ENCODE assay signal across 20 cellular contexts in the genomic region with DNA sequence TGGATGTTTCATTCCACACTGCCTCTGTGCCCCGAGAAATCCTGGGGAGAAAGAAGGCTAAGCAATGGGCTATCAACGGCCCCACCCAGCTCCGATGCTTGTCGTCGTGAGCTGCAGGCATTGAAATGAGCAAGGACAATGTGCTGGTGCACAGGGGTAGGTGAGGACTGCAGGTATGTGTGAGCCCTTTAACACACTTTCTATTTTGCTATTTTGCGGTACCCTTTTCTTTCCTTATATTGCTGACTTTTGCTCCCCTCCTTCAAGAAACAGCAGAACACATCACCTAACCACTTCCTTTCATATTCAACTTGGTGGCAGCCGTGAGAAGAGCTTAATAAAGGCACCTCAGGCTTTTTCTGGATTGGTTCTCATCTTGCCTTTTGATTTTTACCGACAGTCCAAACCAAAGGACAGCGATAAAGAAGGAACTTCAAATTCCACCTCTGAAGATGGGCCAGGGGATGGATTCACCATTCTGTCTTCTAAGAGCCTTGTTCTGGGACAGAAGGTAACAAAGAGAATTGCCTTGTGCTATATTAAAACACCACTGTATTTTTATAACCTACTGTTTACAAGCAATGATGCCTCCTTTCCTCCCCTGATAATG. TPM values are rescaled to one million over a fixed set of nuclear protein-coding genes. Genes with fewer than 3 reads are reported as not detected.
A peak's percentile ranks its signal among the peaks of the same experiment; 100 is the strongest.
DNase-seq lines count a peak whose midpoint lies in the region; ATAC-seq, FAIRE-seq and TF ChIP-seq lines count a peak whose summit lies in the region.
"Had no signal": no experiment of that assay in that cellular context is flagged by ENCODE, and none has a peak within 500 bp of the region (broad histone marks: within the 10 kb centered on the region; RNA-seq: fewer than 3 reads in every experiment).

No MANE protein-coding gene starts in this region.

- intact Hi-C loops in sigmoid colon (cut with DNase I), result no loop called here
- intact Hi-C loops in vagina (cut with DNase I), result no loop called here

- no peak for TF ChIP-seq EP300 in sigmoid colon (IDR thresholded peaks at IDR 0.05)

- WGBS in small intestine, 3 donors, result 71 to 87% (median 81%) methylated on average over 9 of the region's 9 CpGs
- 76 to 91% methylated on average over 9 of the region's 9 CpGs for WGBS in sigmoid colon, 2 donors

- H3K36me3 ChIP-seq in small intestine (ENCODE audit: control insufficient read depth in 2 of 2, insufficient read depth in 2 of 2, low read length in 2 of 2), result peaks cover 2 to 3% of the 10 kb centered on the region in 2 donors
- peaks cover 0 to 77% (median 15%) of the 10 kb centered on the region in 4 donors for H3K36me3 ChIP-seq in sigmoid colon
- H3K36me3 ChIP-seq in vagina, result peaks cover 0 to 28% of the 10 kb centered on the region in 2 donors
- H3K36me3 ChIP-seq: MG63, uterus had no signal

- DNase-seq in activated T-cell treated with anti-CD3 and anti-CD28 coated beads for 24 hours (ENCODE audit: low read depth) (peak; percentile 7), T-helper 17 cell (no peak), small intestine (peak; percentile 48), sigmoid colon (no peak), vagina (ENCODE audit: extremely low spot score in 2 of 2) (no peak)
- no peak for DNase-seq in activated T-cell treated with anti-CD3 and anti-CD28 coated beads, Interleukin-2, amount 50 U/mL, for 1 hour
- peak; percentile 14 for DNase-seq in activated naive CD8-positive, alpha-beta T cell treated with anti-CD3 and anti-CD28 coated beads for 36 hours
- DNase-seq: brain microvascular endothelial cell, dorsolateral prefrontal cortex, MG63, NCI-H1930, NCI-H510A, nucleus accumbens, uterus had no signal

- H3K27me3 ChIP-seq in small intestine (ENCODE audit: control insufficient read depth in 2 of 2, insufficient read depth in 2 of 2, low read length in 2 of 2) (no peaks in the 10 kb centered on the region), sigmoid colon (no peaks in the 10 kb centered on the region), vagina (no peaks in the 10 kb centered on the region)
- H3K27me3 ChIP-seq: brain microvascular endothelial cell, dorsolateral prefrontal cortex, MG63, uterus had no signal

- TF ChIP-seq CTCF in sigmoid colon (IDR thresholded peaks at IDR 0.05), result no peak
- TF ChIP-seq CTCF in vagina (IDR thresholded peaks at IDR 0.05), result no peak

- H3K36me3 Mint-ChIP-seq in T-helper 17 cell (ENCODE audit: low read depth), result peaks cover 5% of the 10 kb centered on the region
- H3K36me3 Mint-ChIP-seq in activated naive CD8-positive, alpha-beta T cell treated with anti-CD3 and anti-CD28 coated beads for 36 hours, result peaks cover 6% of the 10 kb centered on the region

- peaks cover 34% of the 10 kb centered on the region for H3K4me1 Mint-ChIP-seq in T-helper 17 cell
- H3K4me1 Mint-ChIP-seq in activated naive CD8-positive, alpha-beta T cell treated with anti-CD3 and anti-CD28 coated beads for 36 hours, result peaks cover 42% of the 10 kb centered on the region
- H3K4me1 Mint-ChIP-seq: memory B cell had no signal

- no peaks in the 10 kb centered on the region for H3K9me3 ChIP-seq in T-helper 17 cell (ENCODE audit: control insufficient read depth, low read length, poor library complexity, severe bottlenecking)
- H3K9me3 ChIP-seq in small intestine (ENCODE audit: control insufficient read depth, low read depth), result no peaks in the 10 kb centered on the region
- H3K9me3 ChIP-seq in sigmoid colon, result no peaks in the 10 kb centered on the region
- no peaks in the 10 kb centered on the region for H3K9me3 ChIP-seq in vagina
- H3K9me3 ChIP-seq: MG63, uterus had no signal

- H3K9me3 Mint-ChIP-seq in activated naive CD8-positive, alpha-beta T cell treated with anti-CD3 and anti-CD28 coated beads for 36 hours, result no peaks in the 10 kb centered on the region
- H3K9me3 Mint-ChIP-seq: memory B cell had no signal

- H3K27me3 Mint-ChIP-seq in T-helper 17 cell, result no peaks in the 10 kb centered on the region
- no peaks in the 10 kb centered on the region for H3K27me3 Mint-ChIP-seq in activated naive CD8-positive, alpha-beta T cell treated with anti-CD3 and anti-CD28 coated beads for 36 hours

- peak overlapping the region; percentile 97 for H3K27ac Mint-ChIP-seq in T-helper 17 cell
- peak overlapping the region; percentile 96 for H3K27ac Mint-ChIP-seq in activated naive CD8-positive, alpha-beta T cell treated with anti-CD3 and anti-CD28 coated beads for 36 hours
- H3K27ac Mint-ChIP-seq: memory B cell had no signal

- ATAC-seq in T-helper 17 cell (peak; percentile 74), GM21526 (IDR thresholded peaks at IDR 0.05; ENCODE audit: low FRiP score, unreplicated experiment) (no peak)
- ATAC-seq: sciatic nerve had no signal

- H3K4me3 ChIP-seq in small intestine (ENCODE audit: low read depth in 1 of 2, low read length in 2 of 2) (no peak overlapping the region), sigmoid colon (no peak overlapping the region), vagina (no peak overlapping the region)
- H3K4me3 ChIP-seq: dorsolateral prefrontal cortex, MG63, uterus had no signal

- no peak for FAIRE-seq in small intestine (lab: Jason Lieb, UNC)
- FAIRE-seq: GM12892, HTR-8/SVneo, keratinocyte had no signal

- TF ChIP-seq POLR2A in sigmoid colon (IDR thresholded peaks at IDR 0.05) (no peak), vagina (IDR thresholded peaks at IDR 0.05) (no peak)

- no peaks in the 10 kb centered on the region for H3K4me1 ChIP-seq in small intestine (ENCODE audit: control insufficient read depth in 2 of 2, insufficient read depth in 1 of 2, low read depth in 1 of 2, low read length in 1 of 2)
- no peaks in the 10 kb centered on the region for H3K4me1 ChIP-seq in sigmoid colon
- H3K4me1 ChIP-seq in vagina, result no peaks in the 10 kb centered on the region
- H3K4me1 ChIP-seq: uterus had no signal

- peak overlapping the region; percentile 92 for H3K4me3 Mint-ChIP-seq in T-helper 17 cell
- H3K4me3 Mint-ChIP-seq in activated naive CD8-positive, alpha-beta T cell treated with anti-CD3 and anti-CD28 coated beads for 36 hours, result peak overlapping the region; percentile 85
- H3K4me3 Mint-ChIP-seq: memory B cell had no signal

- H3K27ac ChIP-seq in small intestine (ENCODE audit: low read depth in 1 of 2, low read length in 1 of 2) (peak overlapping the region in 1 of 2 donors; percentile 1), sigmoid colon (no peak overlapping the region), vagina (no peak overlapping the region)
- H3K27ac ChIP-seq: brain microvascular endothelial cell, dorsolateral prefrontal cortex, uterus had no signal

RNA-seq across cellular contexts. Expression of a gene that starts 39.2 kb away (rescaled TPM):
- total RNA-seq in T-helper 17 cell, result 1 to 10 TPM; 2.1 to 3.0 TPM
- total RNA-seq in activated naive CD8-positive, alpha-beta T cell treated with anti-CD3 and anti-CD28 coated beads for 36 hours, result 10 to 100 TPM in 1 of 2 experiments, 1 to 10 TPM in 1; 9.6 to 10.4 TPM
- 10 to 100 TPM; 12.7 to 15.7 (median 14.4) TPM for polyA plus RNA-seq in small intestine
- 10 to 100 TPM; 10.2 to 11.7 (median 10.8) TPM for total RNA-seq in sigmoid colon
- 10 to 100 TPM; 14.4 to 26.8 (median 26.4) TPM for polyA plus RNA-seq in sigmoid colon
- 10.6 TPM for total RNA-seq in vagina

RNA-seq across cellular contexts. Expression of a gene that starts 40.8 kb away (rescaled TPM):
- total RNA-seq in T-helper 17 cell (1 to 10 TPM; 2.7 to 4.9 TPM), sigmoid colon (10 to 100 TPM in 3 of 4 donors, 1 to 10 TPM in 1; 6.4 to 19.4 (median 12.6) TPM), vagina (15.5 TPM)
- total RNA-seq in activated naive CD8-positive, alpha-beta T cell treated with anti-CD3 and anti-CD28 coated beads for 36 hours, result 1 to 10 TPM; 3.9 to 4.8 TPM
- polyA plus RNA-seq in small intestine (10 to 100 TPM in 1 of 3 donors, 1 to 10 TPM in 2; 2.9 to 22.1 (median 4.1) TPM), sigmoid colon (10 to 100 TPM in 1 of 3 donors, 1 to 10 TPM in 2; 4.8 to 16.4 (median 6.0) TPM)

RNA-seq across cellular contexts. Expression of a gene that starts 53.1 kb away (rescaled TPM):
- total RNA-seq in T-helper 17 cell, result 10 to 100 TPM; 14.2 to 14.9 TPM
- 10 to 100 TPM; 15.8 to 15.9 TPM for total RNA-seq in activated naive CD8-positive, alpha-beta T cell treated with anti-CD3 and anti-CD28 coated beads for 36 hours
- polyA plus RNA-seq in small intestine, result 10 to 100 TPM; 10.5 to 12.7 (median 12.2) TPM
- total RNA-seq in sigmoid colon, result 10 to 100 TPM in 1 of 4 donors, 1 to 10 TPM in 3; 7.9 to 10.3 (median 9.0) TPM
- polyA plus RNA-seq in sigmoid colon, result 10 to 100 TPM in 1 of 3 donors, 1 to 10 TPM in 2; 5.1 to 13.5 (median 8.4) TPM
- total RNA-seq in vagina, result 15.7 TPM

Comparison
In these comparisons a context has a peak if more than half of its experiments do, and no peak if none do; other contexts are left out.
1. DNase-seq: peak in activated T-cell treated with anti-CD3 and anti-CD28 coated beads for 24 hours (single experiment), activated naive CD8-positive, alpha-beta T cell treated with anti-CD3 and anti-CD28 coated beads for 36 hours (single experiment) and small intestine (single experiment); none in activated T-cell treated with anti-CD3 and anti-CD28 coated beads, Interleukin-2, amount 50 U/mL, for 1 hour (single experiment), T-helper 17 cell (0 of 3), sigmoid colon (single experiment) and vagina (0 of 2).